Comparison of ENCODE assay signal across 1 cellular context in genomic region chrX:54439967-54440871, GRCh38.
TF ChIP-seq lines count a peak whose summit lies in the region.

TSS of gene TSR2 (plus strand) at chrX:54440404. CDS start at chrX:54440422, 18 bp downstream.

TF ChIP-seq in HepG2, 621 proteins besides CTCF, POLR2A, EP300 and RAD21 (continued from another document and continues in another):
- no peak for TF ChIP-seq HIC2 (CRISPR knock-in tag; IDR thresholded peaks at IDR 0.05; ENCODE audit: low read depth)
- no peak for TF ChIP-seq KLF13 (CRISPR knock-in tag; IDR thresholded peaks at IDR 0.05)
- TF ChIP-seq ZBTB37 (CRISPR knock-in tag; IDR thresholded peaks at IDR 0.05), result no peak
- no peak for TF ChIP-seq ZNF576 (CRISPR knock-in tag; IDR thresholded peaks at IDR 0.05)
- peak; percentile 85 for TF ChIP-seq ZFY (CRISPR knock-in tag; IDR thresholded peaks at IDR 0.05)
- TF ChIP-seq MYC (CRISPR knock-in tag; IDR thresholded peaks at IDR 0.05; ENCODE audit: borderline replicate concordance), result peak; percentile 63; the same call in 1 of the 2 replicates
- no peak for TF ChIP-seq ZFP36L1 (CRISPR knock-in tag; IDR thresholded peaks at IDR 0.05)
- no peak for TF ChIP-seq ZNF766 (CRISPR knock-in tag; IDR thresholded peaks at IDR 0.05; ENCODE audit: borderline replicate concordance)
- no peak for TF ChIP-seq PAX8 (CRISPR knock-in tag; IDR thresholded peaks at IDR 0.05; ENCODE audit: borderline replicate concordance)
- no peak for TF ChIP-seq NONO (IDR thresholded peaks at IDR 0.05)
- peak; percentile 71; the same call in 1 of the 2 replicates for TF ChIP-seq NONO (CRISPR knock-in tag; conservative IDR thresholded peaks at IDR 0.05)
- TF ChIP-seq ZNF816 (CRISPR knock-in tag; IDR thresholded peaks at IDR 0.05; ENCODE audit: borderline replicate concordance), result no peak
- TF ChIP-seq ZNF790 (CRISPR knock-in tag; IDR thresholded peaks at IDR 0.05; ENCODE audit: borderline replicate concordance), result no peak
- no peak for TF ChIP-seq ZNF577 (CRISPR knock-in tag; IDR thresholded peaks at IDR 0.05; ENCODE audit: borderline replicate concordance, low read depth)
- TF ChIP-seq TCF12 (IDR thresholded peaks at IDR 0.05), result no peak
- TF ChIP-seq TCF12 (CRISPR knock-in tag; IDR thresholded peaks at IDR 0.05), result no peak
- no peak for TF ChIP-seq ZNF720 (CRISPR knock-in tag; IDR thresholded peaks at IDR 0.05)
- no peak for TF ChIP-seq ZNF430 (CRISPR knock-in tag; IDR thresholded peaks at IDR 0.05)
- TF ChIP-seq SRSF4 (IDR thresholded peaks at IDR 0.05; ENCODE audit: low read depth, low read length, poor library complexity, severe bottlenecking), result no peak
- no peak for TF ChIP-seq ZNF713 (CRISPR knock-in tag; IDR thresholded peaks at IDR 0.05)
- peak; percentile 64 for TF ChIP-seq ZNF501 (CRISPR knock-in tag; IDR thresholded peaks at IDR 0.05)
- TF ChIP-seq MEIS2 (CRISPR knock-in tag; IDR thresholded peaks at IDR 0.05), result no peak
- TF ChIP-seq ZNF30 (CRISPR knock-in tag; IDR thresholded peaks at IDR 0.05), result no peak
- TF ChIP-seq TERF1 (CRISPR knock-in tag; IDR thresholded peaks at IDR 0.05), result no peak
- peak; percentile 59; the same call in 1 of the 2 replicates for TF ChIP-seq TFDP2 (CRISPR knock-in tag; IDR thresholded peaks at IDR 0.05)
- TF ChIP-seq THAP9 (CRISPR knock-in tag; IDR thresholded peaks at IDR 0.05; ENCODE audit: borderline replicate concordance), result peak; percentile 56; the same call in 1 of the 2 replicates
- no peak for TF ChIP-seq ZNF784 (CRISPR knock-in tag; IDR thresholded peaks at IDR 0.05; ENCODE audit: borderline replicate concordance)
- no peak for TF ChIP-seq GLI4 (CRISPR knock-in tag; IDR thresholded peaks at IDR 0.05; ENCODE audit: borderline replicate concordance)
- no peak for TF ChIP-seq ZNF776 (CRISPR knock-in tag; IDR thresholded peaks at IDR 0.05)
- no peak for TF ChIP-seq REPIN1 (CRISPR knock-in tag; IDR thresholded peaks at IDR 0.05; ENCODE audit: borderline replicate concordance, low read depth)
- TF ChIP-seq ZNF318 (CRISPR knock-in tag; IDR thresholded peaks at IDR 0.05), result no peak
- TF ChIP-seq MBD4 (IDR thresholded peaks at IDR 0.05; ENCODE audit: borderline replicate concordance, low read length), result no peak
- no peak for TF ChIP-seq ZNF180 (CRISPR knock-in tag; IDR thresholded peaks at IDR 0.05; ENCODE audit: borderline replicate concordance, low read depth)
- no peak for TF ChIP-seq SNRNP70 (IDR thresholded peaks at IDR 0.05; ENCODE audit: low read depth, low read length)
- peak; percentile 58 for TF ChIP-seq POLR2AphosphoS5 (IDR thresholded peaks at IDR 0.05; ENCODE audit: low read depth, low read length)
- no peak for TF ChIP-seq GZF1 (CRISPR knock-in tag; IDR thresholded peaks at IDR 0.05)
- TF ChIP-seq RNF219 (CRISPR knock-in tag; IDR thresholded peaks at IDR 0.05), result no peak
- TF ChIP-seq TFDP1 (CRISPR knock-in tag; IDR thresholded peaks at IDR 0.05; ENCODE audit: borderline replicate concordance), result peak; percentile 71; the same call in 1 of the 2 replicates
- no peak for TF ChIP-seq ZNF782 (CRISPR knock-in tag; IDR thresholded peaks at IDR 0.05; ENCODE audit: borderline replicate concordance)
- TF ChIP-seq ZNF546 (CRISPR knock-in tag; conservative IDR thresholded peaks at IDR 0.05), result no peak
- no peak for TF ChIP-seq ZNF34 (CRISPR knock-in tag; IDR thresholded peaks at IDR 0.05; ENCODE audit: borderline replicate concordance)
